In the genomic region with DNA sequence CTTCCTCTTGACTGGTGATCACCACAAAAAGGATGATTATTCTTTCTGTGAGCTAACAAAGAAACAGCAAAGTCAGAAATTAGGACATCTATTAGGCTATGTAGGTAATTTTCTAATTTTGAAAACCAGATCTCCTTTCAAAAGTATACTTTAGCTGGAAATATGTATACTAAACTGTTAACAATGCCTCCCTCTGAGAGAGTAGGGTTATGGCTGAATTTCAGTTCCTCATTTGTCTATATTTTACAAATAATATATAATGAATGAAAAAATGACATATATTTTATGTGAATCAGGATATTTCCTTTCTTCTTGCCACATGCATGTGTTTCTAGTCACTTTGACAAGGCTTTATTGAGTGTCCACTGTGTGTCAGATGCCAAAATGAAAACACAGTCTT, we compare ENCODE assay signal across 1 cellular context.
TF ChIP-seq lines count a peak whose summit lies in the region.

No MANE protein-coding gene starts in this region.

TF ChIP-seq in GM23338, 12 proteins besides CTCF, POLR2A, EP300 and RAD21 (continued from another document):
- no peak for TF ChIP-seq ETS1 (IDR thresholded peaks at IDR 0.05)
- no peak for TF ChIP-seq NANOG (IDR thresholded peaks at IDR 0.05; ENCODE audit: borderline replicate concordance)
- no peak for TF ChIP-seq STAT1 (IDR thresholded peaks at IDR 0.05; ENCODE audit: unreplicated experiment)
- no peak for TF ChIP-seq REST (IDR thresholded peaks at IDR 0.05; ENCODE audit: unreplicated experiment)
- TF ChIP-seq CREB1 (CRISPR knock-in tag; IDR thresholded peaks at IDR 0.05; ENCODE audit: low read depth), result no peak
TF ChIP-seq in GM23338: peak in this region for 0.
